Comparison of ENCODE assay signal across 22 cellular contexts in genomic region chr18:76441002-76441667, GRCh38.
"Had no signal": no experiment of that assay in that cellular context is flagged by ENCODE, and none has a peak within 500 bp of the region (broad histone marks: within the 10 kb centered on the region; RNA-seq: fewer than 3 reads in every experiment).

No MANE protein-coding gene starts in this region.

- ATAC-seq: activated CD4-positive, alpha-beta T cell treated with anti-CD3 and anti-CD28 coated beads for 36 hours; effector memory CD8-positive, alpha-beta T cell; psoas muscle; right cardiac atrium; WTC11 had no signal

- H3K9me3 ChIP-seq: psoas muscle, SK-N-SH, tibial artery had no signal

- H3K27me3 ChIP-seq: cardiac muscle cell, tibial artery had no signal

- DNase-seq: activated CD4-positive, alpha-beta memory T cell treated with anti-CD3 and anti-CD28 coated beads for 36 hours; activated CD4-positive, alpha-beta T cell treated with anti-CD3 and anti-CD28 coated beads for 36 hours; activated gamma-delta T cell treated with Interleukin-2 at 50 U/mL for 16 hours; activated naive CD8-positive, alpha-beta T cell treated with anti-CD3 and anti-CD28 coated beads for 36 hours; activated T-cell treated with anti-CD3 and anti-CD28 coated beads, Interleukin-2, amount 50 U/mL, for 48 hours; amniotic stem cell; effector memory CD8-positive, alpha-beta T cell; foreskin fibroblast; hippocampal formation; psoas muscle; SHP77 treated with DMSO at 0.1 percent for 48 hours; SK-N-SH; stimulated activated CD4-positive, alpha-beta T cell treated with anti-CD3 and anti-CD28 coated beads, Interleukin-15, amount 100 ng/mL, for 24 hours; stimulated activated CD4-positive, alpha-beta T cell treated with anti-CD3 and anti-CD28 coated beads, Interleukin-4, amount 100 ng/mL, for 1 hour; tibial artery had no signal

- H3K4me3 Mint-ChIP-seq: activated CD4-positive, alpha-beta memory T cell treated with anti-CD3 and anti-CD28 coated beads for 36 hours; activated CD4-positive, alpha-beta T cell treated with anti-CD3 and anti-CD28 coated beads for 36 hours; activated naive CD8-positive, alpha-beta T cell treated with anti-CD3 and anti-CD28 coated beads for 36 hours; effector memory CD8-positive, alpha-beta T cell; mesothelial cell of epicardium; T-helper 2 cell treated with Interferon-gamma antibody and Interleukin-4, amounts not matched to agents 5 μg/mL and 100 μg/mL, for 36 hours; WTC11 had no signal

- H3K9me3 Mint-ChIP-seq: activated CD4-positive, alpha-beta memory T cell treated with anti-CD3 and anti-CD28 coated beads for 36 hours; activated naive CD8-positive, alpha-beta T cell treated with anti-CD3 and anti-CD28 coated beads for 36 hours; effector memory CD8-positive, alpha-beta T cell; mesothelial cell of epicardium; T-helper 2 cell treated with Interferon-gamma antibody and Interleukin-4, amounts not matched to agents 5 μg/mL and 100 μg/mL, for 36 hours; WTC11 had no signal

- H3K27ac Mint-ChIP-seq: activated CD4-positive, alpha-beta memory T cell treated with anti-CD3 and anti-CD28 coated beads for 36 hours; activated CD4-positive, alpha-beta T cell treated with anti-CD3 and anti-CD28 coated beads for 36 hours; activated naive CD8-positive, alpha-beta T cell treated with anti-CD3 and anti-CD28 coated beads for 36 hours; effector memory CD8-positive, alpha-beta T cell; mesothelial cell of epicardium; T-helper 2 cell treated with Interferon-gamma antibody and Interleukin-4, amounts not matched to agents 5 μg/mL and 100 μg/mL, for 36 hours; WTC11 had no signal

- H3K36me3 Mint-ChIP-seq: activated CD4-positive, alpha-beta memory T cell treated with anti-CD3 and anti-CD28 coated beads for 36 hours; activated naive CD8-positive, alpha-beta T cell treated with anti-CD3 and anti-CD28 coated beads for 36 hours had no signal

- H3K27me3 Mint-ChIP-seq: activated CD4-positive, alpha-beta memory T cell treated with anti-CD3 and anti-CD28 coated beads for 36 hours; activated CD4-positive, alpha-beta T cell treated with anti-CD3 and anti-CD28 coated beads for 36 hours; activated naive CD8-positive, alpha-beta T cell treated with anti-CD3 and anti-CD28 coated beads for 36 hours had no signal

- H3K27ac ChIP-seq: cardiac muscle cell, epithelial cell of prostate, psoas muscle, skin epidermis, tibial artery had no signal

- H3K4me3 ChIP-seq: cardiac muscle cell, psoas muscle, skin epidermis, tibial artery had no signal
